In genomic region chr6:121442591-121442990, GRCh38 we compare ENCODE assay signal across 16 cellular contexts. TPM values are rescaled to one million over a fixed set of nuclear protein-coding genes. Genes with fewer than 3 reads are reported as not detected.
DNase-seq lines count a peak whose midpoint lies in the region; ATAC-seq and TF ChIP-seq lines count a peak whose summit lies in the region.
"Had no signal": no experiment of that assay in that cellular context is flagged by ENCODE, and none has a peak within 500 bp of the region (broad histone marks: within the 10 kb centered on the region; RNA-seq: fewer than 3 reads in every experiment).

No MANE protein-coding gene starts in this region.

- intact Hi-C loops in heart left ventricle (cut with DNase I) (loop anchor here in 3 of 10 donors (5.0 to 10.0 kb wide), 3 partner anchors 140 to 225 kb away; no protein-coding TSS in a partner anchor), cardiac septum (cut with DNase I) (no loop called here)

- peaks cover 0 to 80% (median 27%) of the 10 kb centered on the region in 12 donors for H3K4me1 ChIP-seq in heart left ventricle

- peak in 2 of 5 donors; percentile 28 to 30 for DNase-seq in heart left ventricle
- DNase-seq in cardiac septum (ENCODE audit: low spot score) = no peak
- DNase-seq in fibroblast of gingiva (ENCODE audit: low read depth) = peak; percentile 23
- no peak for DNase-seq in nephron progenitor cell
- DNase-seq in inferior parietal cortex (ENCODE audit: extremely low spot score) = no peak
- no peak for DNase-seq in cortex of kidney (lab: John Stamatoyannopoulos, UW)
- DNase-seq: activated CD4-positive, alpha-beta T cell treated with anti-CD3 and anti-CD28 coated beads, Interleukin-2, amount 50 U/mL, for 4 hours; brain microvascular endothelial cell; effector memory CD4-positive, alpha-beta T cell; Karpas-422; small intestine; stimulated activated naive CD8-positive, alpha-beta T cell treated with anti-CD3 and anti-CD28 coated beads, Interleukin-15, Interleukin-2, amounts not matched to agents 100 U/mL and 50 U/mL, for 24 hours had no signal

- H3K4me1 Mint-ChIP-seq in nephron progenitor cell = peaks cover 67% of the 10 kb centered on the region

- H3K4me3 ChIP-seq in heart left ventricle = peak overlapping the region in 8 of 12 donors; percentile 65 to 86 (median 78)

- no peak for TF ChIP-seq CTCF in heart left ventricle (IDR thresholded peaks at IDR 0.05)
- TF ChIP-seq CTCF in nephron progenitor cell (IDR thresholded peaks at IDR 0.05) = no peak

- no peaks in the 10 kb centered on the region for H3K9me3 ChIP-seq in heart left ventricle

- peak; percentile 46 to 55 (median 48) for ATAC-seq in heart left ventricle
- no peak for ATAC-seq in HG02642 (IDR thresholded peaks at IDR 0.05; ENCODE audit: poor library complexity, unreplicated experiment)
- ATAC-seq in GM21786 (IDR thresholded peaks at IDR 0.05; ENCODE audit: unreplicated experiment) = no peak
- ATAC-seq: stimulated activated naive CD8-positive, alpha-beta T cell treated with anti-CD3 and anti-CD28 coated beads, Interleukin-15, Interleukin-2, amounts not matched to agents 100 U/mL and 50 U/mL, for 24 hours had no signal

- peak overlapping the region; percentile 51 for H3K27ac Mint-ChIP-seq in nephron progenitor cell
- H3K27ac Mint-ChIP-seq: activated T-helper 2 cell treated with anti-CD3 and anti-CD28 coated beads, Interferon-gamma antibody, Interleukin-2, Interleukin-4, amounts not matched to agents 10 μg/mL and 5 μg/mL and 100 μg/mL, durations not matched to agents 14 hours and 24 hours and 36 hours had no signal

- peak overlapping the region in 11 of 12 donors; percentile 19 to 95 (median 57) for H3K27ac ChIP-seq in heart left ventricle
- H3K27ac ChIP-seq: brain microvascular endothelial cell had no signal

- peaks cover 4% of the 10 kb centered on the region for H3K27me3 Mint-ChIP-seq in nephron progenitor cell (ENCODE audit: low read depth, poor library complexity)

- H3K4me3 Mint-ChIP-seq in nephron progenitor cell = peak overlapping the region; percentile 42

- H3K36me3 ChIP-seq in heart left ventricle = peaks cover 0 to 26% (median 9%) of the 10 kb centered on the region in 9 donors

- H3K27me3 ChIP-seq in heart left ventricle = peaks cover 0 to 9% (median 0%) of the 10 kb centered on the region in 9 donors
- H3K27me3 ChIP-seq: brain microvascular endothelial cell had no signal

- 34 to 57% (median 42%) methylated on average over 2 of the region's 2 CpGs for WGBS in heart left ventricle, 4 donors

- peaks cover 22% of the 10 kb centered on the region for H3K9me3 Mint-ChIP-seq in nephron progenitor cell
- H3K9me3 Mint-ChIP-seq: activated T-helper 2 cell treated with anti-CD3 and anti-CD28 coated beads, Interferon-gamma antibody, Interleukin-2, Interleukin-4, amounts not matched to agents 10 μg/mL and 5 μg/mL and 100 μg/mL, durations not matched to agents 14 hours and 24 hours and 36 hours; nephron had no signal

- TF ChIP-seq POLR2A in heart left ventricle (IDR thresholded peaks at IDR 0.05) = no peak

- H3K36me3 Mint-ChIP-seq in nephron progenitor cell (ENCODE audit: low read depth) = peaks cover 62% of the 10 kb centered on the region

RNA-seq across cellular contexts. Expression of gene GJA1, which starts 7.1 kb away (rescaled TPM):
- total RNA-seq in heart left ventricle (100 to 1,000 TPM; 158 to 404 (median 233) TPM), cardiac septum (268 TPM)
- polyA plus RNA-seq in heart left ventricle = 100 to 1,000 TPM; 103 to 121 TPM
- total RNA-seq: activated T-helper 2 cell treated with anti-CD3 and anti-CD28 coated beads, Interferon-gamma antibody, Interleukin-2, Interleukin-4, amounts not matched to agents 10 μg/mL and 5 μg/mL and 100 μg/mL, durations not matched to agents 14 hours and 24 hours and 36 hours had no signal

Comparison
In these comparisons a context has a peak if more than half of its experiments do, and no peak if none do; other contexts are left out.
1. ATAC-seq: peak in heart left ventricle (4 of 4); none in HG02642 (single experiment) and GM21786 (single experiment).